Comparison of ENCODE assay signal across 8 cellular contexts in the genomic region with DNA sequence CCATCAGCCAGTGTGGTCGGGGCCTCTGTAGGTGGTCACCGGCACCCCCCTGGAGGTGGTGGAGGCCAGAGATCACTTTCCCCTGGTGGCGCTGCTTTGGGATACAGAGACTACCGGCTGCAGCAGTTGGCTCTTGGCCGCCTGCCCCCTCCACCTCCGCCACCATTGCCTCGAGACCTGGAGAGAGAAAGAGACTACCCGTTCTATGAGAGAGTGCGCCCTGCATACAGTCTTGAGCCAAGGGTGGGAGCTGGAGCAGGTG. TPM values are rescaled to one million over a fixed set of nuclear protein-coding genes. Genes with fewer than 3 reads are reported as not detected.
A peak's percentile ranks its signal among the peaks of the same experiment; 100 is the strongest.
DNase-seq lines count a peak whose midpoint lies in the region; TF ChIP-seq lines count a peak whose summit lies in the region.

No MANE protein-coding gene starts in this region.

- H3K9me3 ChIP-seq in thymus (ENCODE audit: control insufficient read depth), result peaks cover 1% of the 10 kb centered on the region

- no peak for TF ChIP-seq CTCF in WI38 (IDR thresholded peaks at IDR 0.05; ENCODE audit: low read depth, low read length)

- 19% methylated on average over 9 of the region's 9 CpGs for WGBS in thymus

- peak overlapping the region; percentile 97 for H3K4me3 ChIP-seq in WI38 (ENCODE audit: low read depth, low read length)
- peak overlapping the region; percentile 78 for H3K4me3 ChIP-seq in thymus (ENCODE audit: low read length)

- peak; percentile 3 for DNase-seq in SHP77 treated with DMSO at 0.1 percent for 48 hours (lab: John Stamatoyannopoulos, UW)
- no peak for DNase-seq in SHP77 (lab: John Stamatoyannopoulos, UW)
- peak; percentile 26 for DNase-seq in iPS-NIHi7 (ENCODE audit: extremely low spot score)
- no peak for DNase-seq in activated gamma-delta T cell (lab: John Stamatoyannopoulos, UW)
- DNase-seq in SKM-1 (lab: John Stamatoyannopoulos, UW; ENCODE audit: unreplicated experiment), result no peak
- no peak for DNase-seq in NCI-H2029 (lab: John Stamatoyannopoulos, UW)

- peaks cover 31% of the 10 kb centered on the region for H3K4me1 ChIP-seq in thymus (ENCODE audit: control insufficient read depth, insufficient read depth, low read length)

- H3K27me3 ChIP-seq in thymus (ENCODE audit: control insufficient read depth, insufficient read depth), result no peaks in the 10 kb centered on the region

- H3K27ac ChIP-seq in thymus (ENCODE audit: low read depth), result no peak overlapping the region

- peaks cover 14% of the 10 kb centered on the region for H3K36me3 ChIP-seq in thymus (ENCODE audit: control insufficient read depth, insufficient read depth)

RNA-seq across cellular contexts. Expression of a gene that starts 1.0 kb away (rescaled TPM):
- 5.6 TPM for polyA plus RNA-seq in thymus

RNA-seq across cellular contexts. Expression of a gene that starts 50.7 kb away (rescaled TPM):
- polyA plus RNA-seq in thymus, result 2.8 TPM

Comparison
In these comparisons a context has a peak if more than half of its experiments do, and no peak if none do; other contexts are left out.
1. DNase-seq: peak in SHP77 treated with DMSO at 0.1 percent for 48 hours (single experiment) and iPS-NIHi7 (single experiment); none in SHP77 (0 of 2), activated gamma-delta T cell (single experiment), SKM-1 (single experiment) and NCI-H2029 (single experiment).